Comparison of ENCODE assay signal across 22 cellular contexts in genomic region chr5:133261993-133262392, GRCh38.
A peak's percentile ranks its signal among the peaks of the same experiment; 100 is the strongest.
DNase-seq lines count a peak whose midpoint lies in the region; ATAC-seq and TF ChIP-seq lines count a peak whose summit lies in the region.
"Had no signal": no experiment of that assay in that cellular context is flagged by ENCODE, and none has a peak within 500 bp of the region (broad histone marks: within the 10 kb centered on the region; RNA-seq: fewer than 3 reads in every experiment).

No MANE protein-coding gene starts in this region.

- 19 to 33% methylated on average over 6 of the region's 6 CpGs for WGBS in body of pancreas, 2 donors

- H3K36me3 ChIP-seq in BLaER1 (no peaks in the 10 kb centered on the region), H7 (replicated peaks; ENCODE audit: control insufficient read depth, insufficient read depth, low read length) (no peaks in the 10 kb centered on the region), body of pancreas (replicated peaks in 1 of 2; ENCODE audit: insufficient read depth in 1 of 2, low read depth in 2 of 2) (no peaks in the 10 kb centered on the region)
- H3K36me3 ChIP-seq: MG63 had no signal

- H3K27ac ChIP-seq in BLaER1, result no peak overlapping the region
- no peak overlapping the region for H3K27ac ChIP-seq in body of pancreas
- H3K27ac ChIP-seq: GM23248, RWPE1 had no signal

- H3K9ac ChIP-seq in BLaER1, result no peak overlapping the region
- H3K9ac ChIP-seq: GM23248 had no signal

- intact Hi-C loops in body of pancreas (cut with DNase I), result no loop called here

- TF ChIP-seq CTCF in body of pancreas (IDR thresholded peaks at IDR 0.05), result peak in 5 of 7 experiments; percentile 21 to 54 (median 41)

- DNase-seq in H7 (peak; percentile 68), body of pancreas (peak; percentile 41 to 65 (median 52)), iPS-NIHi7 (ENCODE audit: extremely low spot score) (peak; percentile 43), islet precursor cell (no peak)
- DNase-seq in activated T-cell treated with anti-CD3 and anti-CD28 coated beads, Interleukin-2, amount 50 U/mL, for 1 hour, result no peak
- DNase-seq in activated CD4-positive, alpha-beta T cell treated with anti-CD3 and anti-CD28 coated beads for 1 hour, result no peak
- DNase-seq: CD4-positive, alpha-beta T cell; GM23248; KG1; MG63; NCI-H1694 treated with DMSO at 0.1 percent for 48 hours; NCI-H2081 treated with DMSO at 0.1 percent for 48 hours; NCI-H2171; NCI-H226; NCI-H510A; NCI-H69; SHP77 had no signal

- peak; percentile 70 for ATAC-seq in body of pancreas
- ATAC-seq in HG03520 (IDR thresholded peaks at IDR 0.05; ENCODE audit: unreplicated experiment), result no peak
- ATAC-seq: HCT116, Panc1 had no signal

- H3K27me3 ChIP-seq in BLaER1 (no peaks in the 10 kb centered on the region), H7 (ENCODE audit: control insufficient read depth, insufficient read depth, low read length) (no peaks in the 10 kb centered on the region), body of pancreas (no peaks in the 10 kb centered on the region)
- H3K27me3 ChIP-seq: MG63 had no signal

- H4K20me1 ChIP-seq in BLaER1, result no peaks in the 10 kb centered on the region

- peak overlapping the region; percentile 79 for H3K4me2 ChIP-seq in BLaER1

- H3K9me3 ChIP-seq in BLaER1 (no peaks in the 10 kb centered on the region), body of pancreas (no peaks in the 10 kb centered on the region)
- H3K9me3 ChIP-seq: MG63 had no signal

- peaks cover 100% of the 10 kb centered on the region for H3K4me1 ChIP-seq in BLaER1
- H3K4me1 ChIP-seq in body of pancreas, result peaks cover 13% of the 10 kb centered on the region

- H3K4me3 ChIP-seq in BLaER1, result no peak overlapping the region
- H3K4me3 ChIP-seq in H7 (ENCODE audit: insufficient read depth, low read depth, low read length), result no peak overlapping the region
- H3K4me3 ChIP-seq in body of pancreas, result no peak overlapping the region
- H3K4me3 ChIP-seq: GM23248, MG63 had no signal

- TF ChIP-seq POLR2A in body of pancreas (IDR thresholded peaks at IDR 0.05), result no peak

Comparison
In these comparisons a context has a peak if more than half of its experiments do, and no peak if none do; other contexts are left out.
1. DNase-seq: peak in H7 (single experiment), body of pancreas (4 of 4) and iPS-NIHi7 (single experiment); none in activated T-cell treated with anti-CD3 and anti-CD28 coated beads, Interleukin-2, amount 50 U/mL, for 1 hour (single experiment), islet precursor cell (single experiment) and activated CD4-positive, alpha-beta T cell treated with anti-CD3 and anti-CD28 coated beads for 1 hour (single experiment).